ENCODE assay signal across 15 cellular contexts in genomic region chr3:134517796-134518195, GRCh38. TPM values are rescaled to one million over a fixed set of nuclear protein-coding genes. Genes with fewer than 3 reads are reported as not detected.
A peak's percentile ranks its signal among the peaks of the same experiment; 100 is the strongest.
DNase-seq lines count a peak whose midpoint lies in the region; ATAC-seq and TF ChIP-seq lines count a peak whose summit lies in the region.
"Had no signal": no experiment of that assay in that cellular context is flagged by ENCODE, and none has a peak within 500 bp of the region (broad histone marks: within the 10 kb centered on the region; RNA-seq: fewer than 3 reads in every experiment).

No MANE protein-coding gene starts in this region.

- TF ChIP-seq CTCF in osteocyte (IDR thresholded peaks at IDR 0.05) (no peak), upper lobe of left lung (IDR thresholded peaks at IDR 0.05) (no peak)

- peak overlapping the region; percentile 96 for H3K27ac Mint-ChIP-seq in osteocyte (ENCODE audit: unreplicated experiment)
- H3K27ac Mint-ChIP-seq: activated CD8-positive, alpha-beta memory T cell treated with anti-CD3 and anti-CD28 coated beads, Interleukin-2, amount 10 ng/mL, durations not matched to agents 7 days and 5 days had no signal

- peaks cover 0 to 11% (median 2%) of the 10 kb centered on the region in 4 donors for H3K4me1 ChIP-seq in upper lobe of left lung

- peaks cover 4% of the 10 kb centered on the region for H3K9me3 Mint-ChIP-seq in osteocyte (ENCODE audit: unreplicated experiment)

- H3K36me3 ChIP-seq in MG63 (peaks cover 22% of the 10 kb centered on the region), upper lobe of left lung (no peaks in the 10 kb centered on the region)
- H3K36me3 ChIP-seq: thoracic aorta had no signal

- H3K4me1 Mint-ChIP-seq in osteocyte (ENCODE audit: unreplicated experiment), result peaks cover 44% of the 10 kb centered on the region

- DNase-seq in EH (ENCODE audit: low read depth) (peak; percentile 54), MG63 (no peak), dermis blood vessel endothelial cell (peak; percentile 9), osteocyte (ENCODE audit: extremely low spot score, unreplicated experiment) (no peak), upper lobe of left lung (no peak), DMS153 treated with DMSO at 0.1 percent for 48 hours (lab: John Stamatoyannopoulos, UW; ENCODE audit: unreplicated experiment) (no peak)
- DNase-seq in stimulated activated CD4-positive, alpha-beta T cell treated with anti-CD3 and anti-CD28 coated beads, Interleukin-1b, Interleukin-23, amount 100 ng/mL, for 48 hours, result no peak
- DNase-seq: activated CD8-positive, alpha-beta memory T cell treated with anti-CD3 and anti-CD28 coated beads, Interleukin-2, amount 10 ng/mL, durations not matched to agents 7 days and 5 days; activated naive CD4-positive, alpha-beta T cell; central memory CD4-positive, alpha-beta T cell; GDM1; GOT3; NCI-H1105; stimulated activated CD4-positive, alpha-beta T cell treated with anti-CD3 and anti-CD28 coated beads, Interleukin-15, amount 100 ng/mL, for 24 hours had no signal

- H3K36me3 Mint-ChIP-seq in osteocyte (ENCODE audit: unreplicated experiment), result peaks cover 10% of the 10 kb centered on the region

- H3K27ac ChIP-seq in upper lobe of left lung, result peak overlapping the region in 2 of 4 donors; percentile 1 to 13
- H3K27ac ChIP-seq: thoracic aorta had no signal

- peak overlapping the region; percentile 7; the same call in 1 of the 2 replicates for H3K4me3 ChIP-seq in MG63
- no peak overlapping the region for H3K4me3 ChIP-seq in upper lobe of left lung
- H3K4me3 ChIP-seq: thoracic aorta had no signal

- no peaks in the 10 kb centered on the region for H3K27me3 Mint-ChIP-seq in osteocyte (ENCODE audit: unreplicated experiment)
- H3K27me3 Mint-ChIP-seq: activated CD8-positive, alpha-beta memory T cell treated with anti-CD3 and anti-CD28 coated beads, Interleukin-2, amount 10 ng/mL, durations not matched to agents 7 days and 5 days had no signal

- TF ChIP-seq POLR2A in upper lobe of left lung (IDR thresholded peaks at IDR 0.05), result no peak

- no peak for ATAC-seq in upper lobe of left lung (ENCODE audit: low FRiP score in 2 of 2)
- ATAC-seq: activated CD8-positive, alpha-beta memory T cell treated with anti-CD3 and anti-CD28 coated beads, Interleukin-2, amount 10 ng/mL, durations not matched to agents 7 days and 5 days had no signal

- H3K27me3 ChIP-seq in MG63, result no peaks in the 10 kb centered on the region
- H3K27me3 ChIP-seq in upper lobe of left lung, result no peaks in the 10 kb centered on the region

- H3K9me3 ChIP-seq in MG63 (peaks cover 27% of the 10 kb centered on the region), upper lobe of left lung (peaks cover 0 to 5% (median 2%) of the 10 kb centered on the region in 4 donors)

- no peak for TF ChIP-seq EP300 in upper lobe of left lung (IDR thresholded peaks at IDR 0.05)

- peak overlapping the region; percentile 59 for H3K4me3 Mint-ChIP-seq in osteocyte (ENCODE audit: unreplicated experiment)
- H3K4me3 Mint-ChIP-seq: activated CD8-positive, alpha-beta memory T cell treated with anti-CD3 and anti-CD28 coated beads, Interleukin-2, amount 10 ng/mL, durations not matched to agents 7 days and 5 days had no signal

RNA-seq across cellular contexts. Expression of gene CEP63, which starts 31.9 kb away (rescaled TPM):
- total RNA-seq in MG63 (2014; rRNA removed; shearing (Covaris generic); ENCODE audit: low replicate concordance), result 15.3 and 30.3 TPM in 2 replicates
- total RNA-seq in dermis blood vessel endothelial cell (14.0 and 17.5 TPM in 2 replicates), osteocyte (26.3 and 27.2 TPM in 2 replicates), upper lobe of left lung (10 to 100 TPM; 13.8 to 44.0 (median 20.6) TPM)

RNA-seq across cellular contexts. Expression of gene ANAPC13, which starts 32.0 kb away (rescaled TPM):
- total RNA-seq in MG63 (2014; rRNA removed; shearing (Covaris generic); ENCODE audit: low replicate concordance), result 121 and 169 TPM in 2 replicates
- 80.8 and 87.0 TPM in 2 replicates for total RNA-seq in dermis blood vessel endothelial cell
- total RNA-seq in osteocyte, result 83.8 and 89.4 TPM in 2 replicates
- total RNA-seq in upper lobe of left lung, result 10 to 100 TPM; 37.3 to 59.4 (median 50.3) TPM

Comparison
In these comparisons a context has a peak if more than half of its experiments do, and no peak if none do; other contexts are left out.
1. DNase-seq: peak in EH (single experiment) and dermis blood vessel endothelial cell (single experiment); none in MG63 (single experiment), osteocyte (single experiment), upper lobe of left lung (0 of 2), stimulated activated CD4-positive, alpha-beta T cell treated with anti-CD3 and anti-CD28 coated beads, Interleukin-1b, Interleukin-23, amount 100 ng/mL, for 48 hours (single experiment) and DMS153 treated with DMSO at 0.1 percent for 48 hours (single experiment).